Comparison of ENCODE assay signal across 8 cellular contexts in the genomic region with DNA sequence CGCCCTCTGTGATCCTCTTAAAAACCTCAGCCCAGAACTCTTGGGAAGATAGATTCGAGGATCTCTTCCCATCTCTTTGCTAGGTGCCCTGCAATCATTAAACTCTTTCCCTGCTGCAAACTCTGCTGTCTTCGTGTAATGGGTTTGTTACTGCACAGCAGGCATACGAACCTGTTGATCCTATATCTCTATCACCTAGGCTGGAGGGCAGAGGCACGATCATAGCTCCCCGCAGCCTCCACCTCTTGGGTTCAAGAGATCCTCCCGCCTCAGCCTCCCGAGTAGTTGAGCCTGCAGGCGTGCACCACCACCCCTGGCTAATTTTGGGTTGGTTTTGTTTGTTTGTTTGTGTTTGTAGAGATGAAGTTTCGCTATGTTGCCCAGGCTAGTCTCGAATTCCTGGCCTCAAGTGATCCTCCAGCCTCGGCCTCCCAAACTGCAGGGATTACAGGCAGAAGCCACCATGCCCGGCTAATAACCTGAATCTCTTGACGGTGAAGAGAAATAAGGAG. TPM values are rescaled to one million over a fixed set of nuclear protein-coding genes. Genes with fewer than 3 reads are reported as not detected.
DNase-seq lines count a peak whose midpoint lies in the region; ATAC-seq lines count a peak whose summit lies in the region.

No MANE protein-coding gene starts in this region.

- no peak overlapping the region for H2BK5ac ChIP-seq in neuronal stem cell (ENCODE audit: low read length)

- no peak overlapping the region for H2AK5ac ChIP-seq in neuronal stem cell (ENCODE audit: low read depth, low read length)

- no peak overlapping the region for H3K27ac ChIP-seq in CD4-positive, CD25-positive, alpha-beta regulatory T cell (ENCODE audit: insufficient read depth, low read length, poor library complexity, severe bottlenecking)
- H3K27ac ChIP-seq in neuronal stem cell (replicated peaks; ENCODE audit: low read length): no peak overlapping the region

- H3K18ac ChIP-seq in neuronal stem cell (ENCODE audit: low read length): no peak overlapping the region

- DNase-seq in CD4-positive, CD25-positive, alpha-beta regulatory T cell: no peak
- DNase-seq in NT2/D1 (ENCODE audit: low read depth, low spot score) (no peak), neuronal stem cell (ENCODE audit: low spot score) (no peak), KBM-7 (no peak), NCI-H2196 treated with DMSO at 0.1 percent for 48 hours (lab: John Stamatoyannopoulos, UW; ENCODE audit: unreplicated experiment) (no peak), SW480 (ENCODE audit: low spot score) (no peak), NCI-H2107 treated with DMSO at 0.1 percent for 48 hours (lab: John Stamatoyannopoulos, UW; ENCODE audit: unreplicated experiment) (no peak)

- peak overlapping the region; percentile 77 for H3K23ac ChIP-seq in neuronal stem cell (ENCODE audit: low read depth, low read length, poor library complexity)

- no peaks in the 10 kb centered on the region for H3K9me3 ChIP-seq in CD4-positive, CD25-positive, alpha-beta regulatory T cell (ENCODE audit: control insufficient read depth in 2 of 2, low read length in 2 of 2)
- H3K9me3 ChIP-seq in NT2/D1 (ENCODE audit: insufficient read depth, low read length) (no peaks in the 10 kb centered on the region), endocrine pancreas (ENCODE audit: control insufficient read depth, low read length) (no peaks in the 10 kb centered on the region), neuronal stem cell (replicated peaks in 1 of 2; ENCODE audit: control insufficient read depth in 2 of 2, insufficient read depth in 1 of 2, low read depth in 1 of 2, low read length in 2 of 2) (no peaks in the 10 kb centered on the region)

- no peaks in the 10 kb centered on the region for H3K79me1 ChIP-seq in neuronal stem cell (ENCODE audit: low read depth, low read length)

- ATAC-seq in CD4-positive, CD25-positive, alpha-beta regulatory T cell (ENCODE audit: low read depth in 2 of 2): no peak

- no peak overlapping the region for H3K14ac ChIP-seq in neuronal stem cell (ENCODE audit: low read length)

- H2BK120ac ChIP-seq in neuronal stem cell (ENCODE audit: low read depth, low read length): no peak overlapping the region

- H4K8ac ChIP-seq in neuronal stem cell (ENCODE audit: low read depth, low read length): no peak overlapping the region

- in situ Hi-C loops in KBM-7 (cut with MboI; ENCODE audit: low pct_unique_long_range_greater_than_20kb, low sequenced_read_pairs): no loop called here

- peaks cover 6% of the 10 kb centered on the region for H3K36me3 Mint-ChIP-seq in CD4-positive, CD25-positive, alpha-beta regulatory T cell

- no peaks in the 10 kb centered on the region for H3K36me3 ChIP-seq in CD4-positive, CD25-positive, alpha-beta regulatory T cell (ENCODE audit: control insufficient read depth, insufficient read depth, low read length)
- H3K36me3 ChIP-seq in NT2/D1 (ENCODE audit: insufficient read depth, insufficient read length, low read length) (no peaks in the 10 kb centered on the region), endocrine pancreas (ENCODE audit: control insufficient read depth, insufficient read depth, low read length) (no peaks in the 10 kb centered on the region), neuronal stem cell (replicated peaks in 1 of 2; ENCODE audit: control insufficient read depth in 2 of 2, insufficient read depth in 2 of 2, low read length in 2 of 2) (peaks cover 0 to 11% of the 10 kb centered on the region in 2 donors)

- peaks cover 4% of the 10 kb centered on the region for H3K27me3 Mint-ChIP-seq in CD4-positive, CD25-positive, alpha-beta regulatory T cell

- H3K4me1 ChIP-seq in CD4-positive, CD25-positive, alpha-beta regulatory T cell (ENCODE audit: control insufficient read depth, insufficient read depth, low read length, poor library complexity, severe bottlenecking): peaks cover 9% of the 10 kb centered on the region
- no peaks in the 10 kb centered on the region for H3K4me1 ChIP-seq in NT2/D1 (ENCODE audit: insufficient read depth, insufficient read length)
- no peaks in the 10 kb centered on the region for H3K4me1 ChIP-seq in endocrine pancreas (ENCODE audit: control insufficient read depth, insufficient read depth, low read length)
- H3K4me1 ChIP-seq in neuronal stem cell (ENCODE audit: control insufficient read depth in 2 of 2, insufficient read depth in 1 of 2, low read depth in 1 of 2, low read length in 2 of 2): peaks cover 0 to 2% of the 10 kb centered on the region in 2 donors

- H3K4me3 ChIP-seq in CD4-positive, CD25-positive, alpha-beta regulatory T cell (ENCODE audit: low read depth, low read length): peak overlapping the region; percentile 72
- H3K4me3 ChIP-seq in NT2/D1 (ENCODE audit: insufficient read length, low read depth) (peak overlapping the region; percentile 55), endocrine pancreas (ENCODE audit: control insufficient read depth, insufficient read depth, low read length) (peak overlapping the region; percentile 92), neuronal stem cell (ENCODE audit: low read length in 2 of 2) (peak overlapping the region; percentile 81 to 84)

- H3K4me2 ChIP-seq in neuronal stem cell (ENCODE audit: insufficient read depth, low read length, poor library complexity, severe bottlenecking): peak overlapping the region; percentile 79

- no peaks in the 10 kb centered on the region for H3K27me3 ChIP-seq in CD4-positive, CD25-positive, alpha-beta regulatory T cell (ENCODE audit: control insufficient read depth, insufficient read depth, low read length)
- H3K27me3 ChIP-seq in NT2/D1 (ENCODE audit: insufficient read depth, insufficient read length) (peaks cover 33% of the 10 kb centered on the region), endocrine pancreas (ENCODE audit: control insufficient read depth, insufficient read depth, low read length) (no peaks in the 10 kb centered on the region), neuronal stem cell (ENCODE audit: control insufficient read depth in 3 of 3, insufficient read depth in 3 of 3, low read depth in 1 of 3, low read length in 3 of 3) (peaks cover 0 to 4% (median 4%) of the 10 kb centered on the region in 3 experiments)

- H3K9ac ChIP-seq in NT2/D1 (ENCODE audit: insufficient read length, low read depth) (peak overlapping the region; percentile 79), endocrine pancreas (ENCODE audit: control insufficient read depth, insufficient read depth, low read length) (peak overlapping the region; percentile 98), neuronal stem cell (ENCODE audit: low read depth, low read length, poor library complexity) (no peak overlapping the region)

- no peak overlapping the region for H2BK12ac ChIP-seq in neuronal stem cell (ENCODE audit: low read length)

- H3K9me3 Mint-ChIP-seq in CD4-positive, CD25-positive, alpha-beta regulatory T cell: peaks cover 0 to 2% (median 0%) of the 10 kb centered on the region in 7 donors

- peak overlapping the region; percentile 85 to 93 (median 90) for H3K4me3 Mint-ChIP-seq in CD4-positive, CD25-positive, alpha-beta regulatory T cell

- peak overlapping the region in 2 of 3 donors; percentile 75 to 80 for H3K27ac Mint-ChIP-seq in CD4-positive, CD25-positive, alpha-beta regulatory T cell

- peaks cover 8 to 25% (median 17%) of the 10 kb centered on the region in 4 donors for H3K4me1 Mint-ChIP-seq in CD4-positive, CD25-positive, alpha-beta regulatory T cell

- no peak overlapping the region for H3K4ac ChIP-seq in neuronal stem cell (ENCODE audit: low read length)

- peak overlapping the region; percentile 96 for H2AFZ ChIP-seq in neuronal stem cell (ENCODE audit: low read length)

- no peak overlapping the region for H4K91ac ChIP-seq in neuronal stem cell (ENCODE audit: low read depth, low read length, poor library complexity)

- H2BK15ac ChIP-seq in neuronal stem cell (ENCODE audit: low read length): no peak overlapping the region

- no CpG with 5 or more reads among the region's 14 CpGs for WGBS in neuronal stem cell (ENCODE audit: extremely low coverage in 2 of 2, insufficient read length in 2 of 2, insufficient replicate concordance in 1 of 2), 2 donors

RNA-seq across cellular contexts. Expression of a gene that starts 0.5 kb away (rescaled TPM):
- 1.4 TPM for total RNA-seq in CD4-positive, CD25-positive, alpha-beta regulatory T cell
- under 1 TPM in 3 of 4 donors, not detected in 1; 0.32 to 0.95 (median 0.89) TPM for polyA plus RNA-seq in CD4-positive, CD25-positive, alpha-beta regulatory T cell
- polyA plus RNA-seq in neuronal stem cell (2013, experiment 1 of 2): 5.1 TPM
- polyA plus RNA-seq in neuronal stem cell (2013, experiment 2 of 2): 5.1 TPM

RNA-seq across cellular contexts. Expression of a gene that starts 30.7 kb away (rescaled TPM):
- not detected for total RNA-seq in CD4-positive, CD25-positive, alpha-beta regulatory T cell
- under 1 TPM in 1 of 4 donors, not detected in 3; 0.08 TPM for polyA plus RNA-seq in CD4-positive, CD25-positive, alpha-beta regulatory T cell
- polyA plus RNA-seq in neuronal stem cell (2013, experiment 1 of 2): 0.45 TPM
- 0.44 TPM for polyA plus RNA-seq in neuronal stem cell (2013, experiment 2 of 2)
